In genomic region chr12:31599053-31599452, GRCh38 we compare ENCODE assay signal across 16 cellular contexts. TPM values are rescaled to one million over a fixed set of nuclear protein-coding genes. Genes with fewer than 3 reads are reported as not detected.
DNase-seq lines count a peak whose midpoint lies in the region; ATAC-seq, FAIRE-seq and TF ChIP-seq lines count a peak whose summit lies in the region.
"Had no signal": no experiment of that assay in that cellular context is flagged by ENCODE, and none has a peak within 500 bp of the region (broad histone marks: within the 10 kb centered on the region; RNA-seq: fewer than 3 reads in every experiment).

No MANE protein-coding gene starts in this region.

- no peaks in the 10 kb centered on the region for H3K4me1 Mint-ChIP-seq in stimulated activated naive CD8-positive, alpha-beta T cell treated with anti-CD3 and anti-CD28 coated beads, Interleukin-15, amount 100 ng/mL, for 72 hours
- H3K4me1 Mint-ChIP-seq: activated naive CD8-positive, alpha-beta T cell treated with anti-CD3 and anti-CD28 coated beads, Interleukin-2, amount 10 ng/mL, durations not matched to agents 7 days and 5 days had no signal

- intact Hi-C loops in GM12878 (cut with micrococcal nuclease; ENCODE audit: unreplicated experiment) (loop anchor here (1.0 kb wide), 1 partner anchor 37 kb away; no protein-coding TSS in a partner anchor), heart right ventricle (cut with DNase I) (no loop called here)

- no peaks in the 10 kb centered on the region for H4K20me1 ChIP-seq in GM12878 (ENCODE audit: control insufficient read depth, insufficient read depth)

- BruUV-seq in GM12878 (replicated peaks; lab: Mats Ljungman, UMichigan), result no TSS peak

- no peak overlapping the region for H3K27ac Mint-ChIP-seq in stimulated activated naive CD8-positive, alpha-beta T cell treated with anti-CD3 and anti-CD28 coated beads, Interleukin-15, amount 100 ng/mL, for 72 hours
- H3K27ac Mint-ChIP-seq: activated naive CD8-positive, alpha-beta T cell treated with anti-CD3 and anti-CD28 coated beads, Interleukin-2, amount 10 ng/mL, durations not matched to agents 7 days and 5 days; CD8-positive, alpha-beta T cell had no signal

- in situ Hi-C loops in GM12878 (cut with MboI), result no loop called here

- CTCF ChIA-PET in GM12878 (lab: Yijun Ruan, JAX), result interaction anchor here (1.2 kb wide), 1 partner anchor 196 kb away, joined by 5 read pairs; no protein-coding TSS in a partner anchor

- H3K27ac ChIP-seq in GM12878 (ENCODE audit: control insufficient read depth, insufficient read depth) (peak overlapping the region; percentile 63), heart right ventricle (no peak overlapping the region)
- H3K27ac ChIP-seq: dorsolateral prefrontal cortex, left ventricle myocardium inferior had no signal

- DNase-seq in GM12878 (ENCODE audit: low read depth, low spot score) (peak; percentile 60), glomerular visceral epithelial cell (ENCODE audit: extremely low spot score) (no peak), inferior parietal cortex (ENCODE audit: extremely low spot score) (no peak), heart right ventricle (no peak)
- no peak for DNase-seq in stimulated activated naive CD8-positive, alpha-beta T cell treated with anti-CD3 and anti-CD28 coated beads, Interleukin-15, amount 100 ng/mL, for 72 hours
- DNase-seq: activated naive CD8-positive, alpha-beta T cell treated with anti-CD3 and anti-CD28 coated beads, Interleukin-2, amount 10 ng/mL, durations not matched to agents 7 days and 5 days; CD8-positive, alpha-beta T cell; dorsolateral prefrontal cortex; foreskin melanocyte; left ventricle myocardium inferior; NCI-H1105; NCI-H748 treated with DMSO at 0.1 percent for 48 hours; stimulated activated CD4-positive, alpha-beta T cell treated with anti-CD3 and anti-CD28 coated beads, Interleukin-1b, Interleukin-23, amount 100 ng/mL, for 48 hours had no signal

- POLR2A ChIA-PET in GM12878 (lab: Charles Lee), result no interaction called here

- H3K9me3 Mint-ChIP-seq in stimulated activated naive CD8-positive, alpha-beta T cell treated with anti-CD3 and anti-CD28 coated beads, Interleukin-15, amount 100 ng/mL, for 72 hours, result no peaks in the 10 kb centered on the region
- H3K9me3 Mint-ChIP-seq: activated naive CD8-positive, alpha-beta T cell treated with anti-CD3 and anti-CD28 coated beads, Interleukin-2, amount 10 ng/mL, durations not matched to agents 7 days and 5 days; CD8-positive, alpha-beta T cell had no signal

- H3K27me3 ChIP-seq in GM12878 (replicated peaks in 1 of 2; ENCODE audit: control insufficient read depth in 2 of 2, insufficient read depth in 2 of 2, low read length in 1 of 2) (no peaks in the 10 kb centered on the region), heart right ventricle (no peaks in the 10 kb centered on the region)
- H3K27me3 ChIP-seq: dorsolateral prefrontal cortex had no signal

- TF ChIP-seq RAD21 in GM12878 (IDR thresholded peaks at IDR 0.05; ENCODE audit: insufficient read depth, low read depth, low read length), result no peak

- peak; percentile 46 for ATAC-seq in GM18861 (IDR thresholded peaks at IDR 0.05; ENCODE audit: unreplicated experiment)
- ATAC-seq in GM21576 (IDR thresholded peaks at IDR 0.05; ENCODE audit: unreplicated experiment), result peak; percentile 55
- ATAC-seq in HG03159 (IDR thresholded peaks at IDR 0.05; ENCODE audit: unreplicated experiment), result peak; percentile 55
- ATAC-seq in GM12878, result peak; percentile 76
- no peak for ATAC-seq in stimulated activated naive CD8-positive, alpha-beta T cell treated with anti-CD3 and anti-CD28 coated beads, Interleukin-15, amount 100 ng/mL, for 72 hours
- ATAC-seq in heart right ventricle, result no peak
- ATAC-seq: CD8-positive, alpha-beta T cell had no signal

- H3K79me2 ChIP-seq in GM12878 (ENCODE audit: control insufficient read depth, insufficient read depth, low read length), result no peaks in the 10 kb centered on the region

- H3K4me3 Mint-ChIP-seq in stimulated activated naive CD8-positive, alpha-beta T cell treated with anti-CD3 and anti-CD28 coated beads, Interleukin-15, amount 100 ng/mL, for 72 hours, result no peak overlapping the region
- H3K4me3 Mint-ChIP-seq: activated naive CD8-positive, alpha-beta T cell treated with anti-CD3 and anti-CD28 coated beads, Interleukin-2, amount 10 ng/mL, durations not matched to agents 7 days and 5 days; CD8-positive, alpha-beta T cell had no signal

- WGBS in GM12878 (ENCODE audit: insufficient coverage, insufficient replicate concordance, low lambda C conversion rate, missing lambda C conversion rate), result 0% methylated on average over 4 of the region's 4 CpGs
- 96% methylated on average over 4 of the region's 4 CpGs for WGBS in heart right ventricle, 2 donors

- H3K9me3 ChIP-seq in GM12878 (replicated peaks; ENCODE audit: control insufficient read depth, insufficient read depth, low read length) (no peaks in the 10 kb centered on the region; the same call in 2 of the 3 replicates), heart right ventricle (no peaks in the 10 kb centered on the region)
- H3K9me3 ChIP-seq: left ventricle myocardium inferior had no signal

- peak overlapping the region; percentile 37; the same call in 1 of the 2 replicates for H3K4me3 ChIP-seq in GM12878
- no peak overlapping the region for H3K4me3 ChIP-seq in heart right ventricle
- H3K4me3 ChIP-seq: dorsolateral prefrontal cortex, left ventricle myocardium inferior had no signal

- no peak for TF ChIP-seq CTCF in GM12878 (IDR thresholded peaks at IDR 0.05 in 2 of 3, conservative IDR thresholded peaks at IDR 0.05 in 1 of 3; ENCODE audit: control insufficient read depth in 2 of 3, extremely low read depth in 1 of 3, insufficient read depth in 1 of 3, low read depth in 3 of 3, low read length in 3 of 3)
- no peak for TF ChIP-seq CTCF in heart right ventricle (IDR thresholded peaks at IDR 0.05)

- peaks cover 35% of the 10 kb centered on the region for H3K4me1 ChIP-seq in GM12878 (ENCODE audit: control insufficient read depth, insufficient read depth, low read length)
- no peaks in the 10 kb centered on the region for H3K4me1 ChIP-seq in heart right ventricle
- H3K4me1 ChIP-seq: left ventricle myocardium inferior had no signal

- H3K36me3 ChIP-seq in GM12878 (ENCODE audit: control insufficient read depth in 2 of 2, insufficient read depth in 2 of 2, low read length in 1 of 2) (no peaks in the 10 kb centered on the region), heart right ventricle (no peaks in the 10 kb centered on the region)
- H3K36me3 ChIP-seq: left ventricle myocardium inferior had no signal

- peak; percentile 88 for FAIRE-seq in GM12878 (lab: Jason Lieb, UNC)

- SMC1A ChIA-PET in GM12878 (lab: Charles Lee; ENCODE audit: uncharacterized antibody, unreplicated experiment), result interaction anchor here (0.9 to 1.5 kb wide), 2 partner anchors 37 to 196 kb away, joined by 3 to 5 read pairs; no protein-coding TSS in a partner anchor

- peak overlapping the region; percentile 80 for H3K4me2 ChIP-seq in GM12878 (ENCODE audit: control insufficient read depth, insufficient read depth)

- no peak overlapping the region for H3K9ac ChIP-seq in GM12878 (ENCODE audit: control insufficient read depth, insufficient read depth, low read length)

- no peak for TF ChIP-seq EP300 in GM12878 (IDR thresholded peaks at IDR 0.05; ENCODE audit: borderline replicate concordance in 1 of 2, control insufficient read depth in 1 of 2, low read depth in 2 of 2, low read length in 2 of 2)

- H2AFZ ChIP-seq in GM12878 (ENCODE audit: control insufficient read depth, low read depth, low read length), result peak overlapping the region; percentile 22; the same call in 1 of the 2 replicates

- no peak for TF ChIP-seq POLR2A in GM12878 (IDR thresholded peaks at IDR 0.05; ENCODE audit: low read depth, low read length)

- peaks cover 16% of the 10 kb centered on the region for H3K27me3 Mint-ChIP-seq in stimulated activated naive CD8-positive, alpha-beta T cell treated with anti-CD3 and anti-CD28 coated beads, Interleukin-15, amount 100 ng/mL, for 72 hours

- RAD21 ChIA-PET in GM12878 (lab: Charles Lee; ENCODE audit: unreplicated experiment), result no interaction called here

TF ChIP-seq in GM12878, 131 proteins besides CTCF, POLR2A, EP300 and RAD21 (continues in another document):
- no peak for TF ChIP-seq TBL1XR1 (IDR thresholded peaks at IDR 0.05; ENCODE audit: low read depth, low read length)
- TF ChIP-seq PAX5 (IDR thresholded peaks at IDR 0.05; ENCODE audit: borderline replicate concordance, low read depth, low read length), result peak; percentile 87; the same call in 1 of the 2 replicates
- peak; percentile 54; the same call in 1 of the 2 replicates for TF ChIP-seq MTA2 (IDR thresholded peaks at IDR 0.05; ENCODE audit: low read depth)

RNA-seq across cellular contexts. Expression of gene DENND5B, which starts 8.1 kb away (rescaled TPM):
- total RNA-seq in GM12878 (2013; cell fraction: nucleolus; rRNA removed), result 7.7 and 8.7 TPM in 2 replicates
- total RNA-seq in GM12878 (2014; rRNA removed), result 25.9 and 27.2 TPM in 2 replicates
- 25.0 and 25.2 TPM in 2 replicates for total RNA-seq in GM12878 (2014; rRNA removed; fragmentation: Illumina TruSeq; extraction: Trizol)
- 27.8 and 32.5 TPM in 2 replicates for total RNA-seq in GM12878 (2021)
- polyA plus RNA-seq in GM12878 (2011; ENCODE audit: low read depth), result 12.4 TPM
- 0.27 and 0.39 TPM in 2 replicates for polyA plus RNA-seq in GM12878 (2011; rRNA removed)
- polyA plus RNA-seq in GM12878 (2011; cell fraction: cytosol; rRNA removed), result 0.27 and 0.30 TPM in 2 replicates
- polyA plus RNA-seq in GM12878 (2011; cell fraction: nucleus; rRNA removed), result 0.06 and 0.20 TPM in 2 replicates
- 13.0 and 13.2 TPM in 2 replicates for polyA plus RNA-seq in GM12878 (2012)
- polyA plus RNA-seq in GM12878 (2014; fragmentation: Illumina TruSeq; extraction: Trizol), result 25.6 and 31.5 TPM in 2 replicates
- 1 to 10 TPM; 5.0 to 5.9 TPM for polyA plus RNA-seq in GM12878 (2014; fragmentation: Nextera tagmentation; extraction: Ambion mirVana)
- 14.6 and 16.1 TPM in 2 replicates for polyA plus RNA-seq in GM12878 (2014; rRNA removed)
- 10 to 100 TPM; 11.6 to 25.2 TPM for polyA plus RNA-seq in GM12878 (2016; fragmentation: Nextera tagmentation; extraction: Ambion mirVana)
- polyA minus RNA-seq in GM12878 (2011; rRNA and poly(A)+ RNA removed), result 0.26 and 0.59 TPM in 2 replicates
- polyA minus RNA-seq in GM12878 (2011; cell fraction: cytosol; rRNA and poly(A)+ RNA removed), result 0.67 and 0.73 TPM in 2 replicates
- 0.60 and 0.77 TPM in 2 replicates for polyA minus RNA-seq in GM12878 (2011; cell fraction: nucleus; rRNA and poly(A)+ RNA removed)
- total RNA-seq in heart right ventricle, result 10 to 100 TPM; 28.0 to 60.8 (median 46.4) TPM
- polyA plus RNA-seq in heart right ventricle, result 10 to 100 TPM in 1 of 2 donors, 1 to 10 TPM in 1; 5.2 to 11.2 TPM

Comparison
In these comparisons a context has a peak if more than half of its experiments do, and no peak if none do; other contexts are left out.
1. ATAC-seq: peak in GM18861 (single experiment), GM21576 (single experiment), HG03159 (single experiment) and GM12878 (single experiment); none in stimulated activated naive CD8-positive, alpha-beta T cell treated with anti-CD3 and anti-CD28 coated beads, Interleukin-15, amount 100 ng/mL, for 72 hours (single experiment) and heart right ventricle (0 of 8).